12 cellular contexts compared by ENCODE assay signal in the genomic region with DNA sequence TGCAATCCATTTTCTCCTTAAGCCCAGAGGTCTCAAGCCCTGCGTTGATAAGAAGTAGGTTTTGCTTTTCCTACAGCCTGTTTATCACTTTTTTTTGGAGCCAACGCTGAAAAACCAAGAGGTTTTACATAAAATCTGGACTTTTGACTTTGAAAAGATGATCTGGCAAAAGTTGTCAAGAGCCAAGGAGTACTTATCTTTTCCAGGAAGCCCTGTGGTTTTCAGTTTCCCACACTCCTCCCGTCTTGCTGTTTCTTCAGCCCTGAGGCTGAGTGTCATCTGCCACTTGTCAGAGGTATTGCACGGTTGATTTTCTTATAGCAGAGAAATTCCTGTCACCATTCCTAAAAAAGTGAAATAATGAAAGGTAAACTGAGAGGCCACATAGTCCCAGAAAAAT.
A peak's percentile ranks its signal among the peaks of the same experiment; 100 is the strongest.
DNase-seq lines count a peak whose midpoint lies in the region; TF ChIP-seq lines count a peak whose summit lies in the region.
"Had no signal": no experiment of that assay in that cellular context is flagged by ENCODE, and none has a peak within 500 bp of the region (broad histone marks: within the 10 kb centered on the region; RNA-seq: fewer than 3 reads in every experiment).

No MANE protein-coding gene starts in this region.

- H3K27me3 ChIP-seq in vagina: no peaks in the 10 kb centered on the region
- no peaks in the 10 kb centered on the region for H3K27me3 ChIP-seq in transverse colon

- H3K4me1 ChIP-seq in vagina (no peaks in the 10 kb centered on the region), transverse colon (no peaks in the 10 kb centered on the region)

- intact Hi-C loops in vagina (cut with DNase I): no loop called here
- intact Hi-C loops in transverse colon (cut with DNase I; ENCODE audit: low total_unique reads): no loop called here

- no peaks in the 10 kb centered on the region for H3K36me3 ChIP-seq in SK-N-MC (ENCODE audit: insufficient read depth, low read length)
- H3K36me3 ChIP-seq in vagina: no peaks in the 10 kb centered on the region
- no peaks in the 10 kb centered on the region for H3K36me3 ChIP-seq in transverse colon

- TF ChIP-seq EP300 in transverse colon (IDR thresholded peaks at IDR 0.05; ENCODE audit: low read depth): no peak

- H3K27ac ChIP-seq in SK-N-MC (peak overlapping the region; percentile 54; the same call in 1 of the 2 replicates), vagina (no peak overlapping the region), transverse colon (no peak overlapping the region)

- DNase-seq in stimulated activated CD4-positive, alpha-beta T cell treated with anti-CD3 and anti-CD28 coated beads, Interleukin-15, amount 100 ng/mL, for 24 hours: peak; percentile 24
- DNase-seq in stimulated activated CD4-positive, alpha-beta T cell treated with anti-CD3 and anti-CD28 coated beads, Interleukin-2, amount 100 ng/mL, for 48 hours: no peak
- DNase-seq in SK-N-MC (ENCODE audit: low read depth, low spot score): no peak
- peak; percentile 15 for DNase-seq in fibroblast of mammary gland (ENCODE audit: low read depth)
- peak; percentile 25 for DNase-seq in stromal cell of bone marrow (ENCODE audit: low read depth)
- no peak for DNase-seq in germinal center (ENCODE audit: low spot score)
- no peak for DNase-seq in vagina (ENCODE audit: extremely low spot score in 2 of 2)
- no peak for DNase-seq in transverse colon
- DNase-seq: aorta; NCI-H1694; stimulated activated CD4-positive, alpha-beta T cell treated with anti-CD3 and anti-CD28 coated beads, Interleukin-1b, Interleukin-23, amount 100 ng/mL, for 48 hours; stimulated activated naive CD4-positive, alpha-beta T cell treated with Interleukin-2 at 50 U/mL for 16 hours had no signal

- 43 to 63% methylated on average over 2 to 4 of the region's 4 CpGs for WGBS in transverse colon (ENCODE audit: low coverage in 1 of 2), 2 donors

- TF ChIP-seq POLR2A in vagina (IDR thresholded peaks at IDR 0.05) (no peak), transverse colon (IDR thresholded peaks at IDR 0.05) (no peak)

- no peak overlapping the region for H3K9ac ChIP-seq in SK-N-MC (ENCODE audit: insufficient read length)

- no peak overlapping the region; the same call in 1 of the 2 replicates for H3K4me3 ChIP-seq in SK-N-MC
- H3K4me3 ChIP-seq in fibroblast of mammary gland (ENCODE audit: control insufficient read depth, low read depth, low read length): no peak overlapping the region
- H3K4me3 ChIP-seq in vagina: no peak overlapping the region
- no peak overlapping the region for H3K4me3 ChIP-seq in transverse colon

- no peak for TF ChIP-seq CTCF in fibroblast of mammary gland (conservative IDR thresholded peaks at IDR 0.05; ENCODE audit: control insufficient read depth, insufficient read depth, low read depth, low read length)
- TF ChIP-seq CTCF in vagina (IDR thresholded peaks at IDR 0.05): no peak
- TF ChIP-seq CTCF in transverse colon (IDR thresholded peaks at IDR 0.05): no peak

- H3K9me3 ChIP-seq in SK-N-MC (ENCODE audit: low read depth, low read length) (no peaks in the 10 kb centered on the region), vagina (no peaks in the 10 kb centered on the region), transverse colon (no peaks in the 10 kb centered on the region)

- in situ Hi-C loops in transverse colon (cut with MboI; ENCODE audit: low pct_ligation_motif_present in 1 of 4, low pct_unique_long_range_greater_than_20kb in 1 of 4, low sequenced_read_pairs in 3 of 4): no loop called here

Comparison
In these comparisons a context has a peak if more than half of its experiments do, and no peak if none do; other contexts are left out.
1. DNase-seq: peak in stimulated activated CD4-positive, alpha-beta T cell treated with anti-CD3 and anti-CD28 coated beads, Interleukin-15, amount 100 ng/mL, for 24 hours (single experiment), fibroblast of mammary gland (single experiment) and stromal cell of bone marrow (single experiment); none in stimulated activated CD4-positive, alpha-beta T cell treated with anti-CD3 and anti-CD28 coated beads, Interleukin-2, amount 100 ng/mL, for 48 hours (0 of 2), SK-N-MC (single experiment), germinal center (single experiment), vagina (0 of 2) and transverse colon (single experiment).